17 cellular contexts compared by ENCODE assay signal in the genomic region with DNA sequence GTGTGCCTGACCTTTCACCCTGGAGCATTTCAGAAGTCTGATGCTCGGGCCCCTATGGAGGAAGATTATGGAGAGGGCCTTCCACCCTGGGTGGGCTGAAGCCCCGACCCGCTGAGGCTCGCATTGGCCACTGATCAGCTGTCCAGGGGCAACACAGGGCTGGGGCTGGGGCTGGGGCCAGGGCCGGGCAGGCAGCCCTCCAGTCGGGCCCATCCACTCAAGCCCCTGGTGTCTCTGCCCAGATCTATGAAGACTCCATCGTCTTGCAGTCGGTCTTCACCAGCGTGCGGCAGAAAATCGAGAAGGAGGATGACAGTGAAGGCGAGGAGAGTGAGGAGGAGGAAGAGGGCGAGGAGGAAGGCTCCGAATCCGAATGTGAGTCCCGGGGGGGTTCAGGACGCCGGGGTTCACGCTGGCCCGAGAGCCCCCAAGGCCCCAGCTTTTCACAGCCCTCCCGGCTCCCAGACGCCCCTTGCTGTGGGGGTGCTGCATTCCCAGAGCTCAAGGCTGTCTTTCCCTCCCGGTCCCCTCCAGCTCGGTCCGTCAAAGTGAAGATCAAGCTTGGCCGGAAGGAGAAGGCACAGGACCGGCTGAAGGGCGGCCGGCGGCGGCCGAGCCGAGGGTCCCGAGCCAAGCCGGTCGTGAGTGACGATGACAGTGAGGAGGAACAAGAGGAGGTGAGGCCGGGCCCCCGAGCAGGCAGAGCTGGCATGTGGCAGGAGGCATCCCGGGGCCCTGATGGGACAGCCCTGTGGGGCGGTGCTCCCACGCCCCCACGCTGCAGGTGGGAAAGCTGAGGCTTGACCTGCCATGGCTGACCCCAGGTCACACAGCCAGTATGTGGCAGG.
"Had no signal": no experiment of that assay in that cellular context is flagged by ENCODE, and none has a peak within 500 bp of the region (broad histone marks: within the 10 kb centered on the region; RNA-seq: fewer than 3 reads in every experiment).

No MANE protein-coding gene starts in this region.

- DNase-seq: colonic mucosa; dermis blood vessel endothelial cell; erythroblast; islet precursor cell; left lung; lower lobe of right lung; naive thymus-derived CD8-positive, alpha-beta T cell; ovary; small intestine; stimulated activated CD4-positive, alpha-beta T cell treated with anti-CD3 and anti-CD28 coated beads, Interleukin-12 subunit alpha, Interleukin-12 subunit beta, amount 100 ng/mL, for 4 hours; stimulated activated naive CD4-positive, alpha-beta T cell; stomach; substantia nigra; transverse colon had no signal

- H3K27ac Mint-ChIP-seq: memory B cell had no signal

- H3K4me3 ChIP-seq: colonic mucosa, left lung, lower lobe of right lung, ovary, right atrium auricular region, stomach, thoracic aorta, transverse colon had no signal

- H3K4me1 Mint-ChIP-seq: memory B cell had no signal

- H3K27me3 Mint-ChIP-seq: memory B cell; naive thymus-derived CD8-positive, alpha-beta T cell had no signal

- H3K4me3 Mint-ChIP-seq: memory B cell; naive thymus-derived CD8-positive, alpha-beta T cell had no signal

- ATAC-seq: left lung; lower lobe of right lung; naive thymus-derived CD8-positive, alpha-beta T cell had no signal

- H3K36me3 ChIP-seq: colonic mucosa, ovary had no signal

- H3K4me1 ChIP-seq: colonic mucosa, lower lobe of right lung, right atrium auricular region, stomach, transverse colon had no signal

- H3K9me3 Mint-ChIP-seq: memory B cell; naive thymus-derived CD8-positive, alpha-beta T cell had no signal

- H3K27ac ChIP-seq: colonic mucosa, left lung, lower lobe of right lung, ovary, right atrium auricular region, stomach, thoracic aorta had no signal

- H3K27me3 ChIP-seq: colonic mucosa, left lung, ovary, right atrium auricular region, stomach, transverse colon had no signal

- H3K9me3 ChIP-seq: colonic mucosa, left lung, lower lobe of right lung, ovary, right atrium auricular region, stomach, thoracic aorta, transverse colon had no signal
